Comparison of ENCODE assay signal across 8 cellular contexts in the genomic region with DNA sequence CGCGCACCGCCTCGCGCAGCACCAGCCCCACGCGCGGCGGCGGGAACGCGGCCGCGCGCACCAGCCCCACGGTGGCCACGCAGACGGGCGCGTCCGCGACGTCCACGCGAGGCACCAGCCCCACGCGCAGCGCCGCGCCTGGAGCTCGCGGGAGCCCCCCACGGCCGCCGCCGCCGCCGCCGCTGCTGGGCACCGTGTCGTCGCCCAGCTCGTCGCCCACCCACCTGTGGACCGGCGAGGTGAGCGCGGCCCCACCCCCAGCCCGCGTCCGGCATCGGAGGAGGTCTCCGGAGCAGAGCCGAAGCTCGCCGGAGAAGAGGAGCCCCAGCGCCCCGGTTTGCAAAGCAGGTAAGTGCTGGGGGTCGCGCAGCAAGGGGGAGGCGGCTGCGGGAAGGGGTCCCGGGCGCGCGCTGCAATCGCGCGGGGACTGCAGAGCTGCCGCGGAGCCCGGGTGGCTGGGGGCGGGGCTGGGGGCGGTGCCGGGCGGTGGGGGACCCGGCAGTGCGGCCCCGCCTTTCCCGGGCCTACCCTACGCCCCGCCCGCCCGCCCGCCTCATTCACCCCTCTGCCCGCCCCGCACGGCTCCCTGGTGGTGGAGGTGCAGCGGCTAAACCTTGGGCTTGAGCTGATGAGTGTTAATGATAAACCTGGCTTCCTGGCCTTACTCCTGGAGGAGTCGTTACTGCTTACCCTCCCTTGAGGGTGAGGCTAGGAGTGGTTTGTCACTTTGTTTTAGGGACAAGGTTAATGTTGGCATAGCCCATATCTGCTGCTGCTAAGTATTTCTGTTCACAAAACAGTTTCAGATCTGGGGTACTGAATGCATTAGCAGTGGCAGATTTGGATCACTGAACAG. TPM values are rescaled to one million over a fixed set of nuclear protein-coding genes. Genes with fewer than 3 reads are reported as not detected.
DNase-seq lines count a peak whose midpoint lies in the region; ATAC-seq and TF ChIP-seq lines count a peak whose summit lies in the region.

No MANE protein-coding gene starts in this region.

- TF ChIP-seq CTCF in lower leg skin (IDR thresholded peaks at IDR 0.05), result no peak

- no peaks in the 10 kb centered on the region for H3K9me3 ChIP-seq in CD4-positive, CD25-positive, alpha-beta regulatory T cell (ENCODE audit: control insufficient read depth in 2 of 2, low read length in 2 of 2)

- H3K27ac Mint-ChIP-seq in CD4-positive, CD25-positive, alpha-beta regulatory T cell, result peak overlapping the region; percentile 77 to 96 (median 86)

- peak overlapping the region; percentile 85 for H3K27ac ChIP-seq in CD4-positive, CD25-positive, alpha-beta regulatory T cell (ENCODE audit: insufficient read depth, low read length, poor library complexity, severe bottlenecking)

- ATAC-seq in CD4-positive, CD25-positive, alpha-beta regulatory T cell (ENCODE audit: low read depth in 2 of 2), result peak; percentile 47 to 56
- peak; percentile 53 for ATAC-seq in GM19351 (IDR thresholded peaks at IDR 0.05; ENCODE audit: unreplicated experiment)
- ATAC-seq in HG03460 (IDR thresholded peaks at IDR 0.05; ENCODE audit: unreplicated experiment), result peak; percentile 57

- H3K4me3 ChIP-seq in CD4-positive, CD25-positive, alpha-beta regulatory T cell (ENCODE audit: low read depth, low read length), result peak overlapping the region; percentile 87
- peak overlapping the region; percentile 93 for H3K4me3 ChIP-seq in lower leg skin (ENCODE audit: low read depth, poor library complexity, severe bottlenecking)

- H3K9me3 Mint-ChIP-seq in CD4-positive, CD25-positive, alpha-beta regulatory T cell, result no peaks in the 10 kb centered on the region

- H3K27me3 Mint-ChIP-seq in CD4-positive, CD25-positive, alpha-beta regulatory T cell, result no peaks in the 10 kb centered on the region

- peak overlapping the region; percentile 79 to 97 (median 91) for H3K4me3 Mint-ChIP-seq in CD4-positive, CD25-positive, alpha-beta regulatory T cell

- peaks cover 22% of the 10 kb centered on the region for H3K4me1 ChIP-seq in CD4-positive, CD25-positive, alpha-beta regulatory T cell (ENCODE audit: control insufficient read depth, insufficient read depth, low read length, poor library complexity, severe bottlenecking)

- H3K27me3 ChIP-seq in CD4-positive, CD25-positive, alpha-beta regulatory T cell (ENCODE audit: control insufficient read depth, insufficient read depth, low read length), result no peaks in the 10 kb centered on the region

- peak; percentile 80 to 85 (median 80) for DNase-seq in CD4-positive, CD25-positive, alpha-beta regulatory T cell
- DNase-seq in NCI-H526 (lab: John Stamatoyannopoulos, UW) (peak; percentile 85 to 93), dermis microvascular lymphatic vessel endothelial cell (ENCODE audit: low read depth in 2 of 2) (peak; percentile 11 to 64), lower leg skin (ENCODE audit: low spot score in 2 of 2) (peak; percentile 48 to 90)
- DNase-seq in activated CD4-positive, alpha-beta T cell treated with anti-CD3 and anti-CD28 coated beads, Interleukin-2, amount 50 U/mL, for 48 hours, result peak; percentile 84 to 87
- peak; percentile 70 to 85 (median 72) for DNase-seq in stimulated activated CD4-positive, alpha-beta T cell treated with anti-CD3 and anti-CD28 coated beads, TNF-alpha, amount 100 ng/mL, for 24 hours (ENCODE audit: low read depth in 3 of 3)

- TF ChIP-seq POLR2A in lower leg skin (IDR thresholded peaks at IDR 0.05), result no peak

- H3K36me3 ChIP-seq in CD4-positive, CD25-positive, alpha-beta regulatory T cell (ENCODE audit: control insufficient read depth, insufficient read depth, low read length), result no peaks in the 10 kb centered on the region

- 0% methylated on average over 5 to 33 of the region's 90 CpGs for WGBS in lower leg skin, 2 donors

- H3K4me1 Mint-ChIP-seq in CD4-positive, CD25-positive, alpha-beta regulatory T cell, result peaks cover 20 to 74% (median 42%) of the 10 kb centered on the region in 4 donors

- peaks cover 8% of the 10 kb centered on the region for H3K36me3 Mint-ChIP-seq in CD4-positive, CD25-positive, alpha-beta regulatory T cell

- intact Hi-C loops in lower leg skin (cut with DNase I; ENCODE audit: low total_unique reads), result no loop called here

RNA-seq across cellular contexts. Expression of a gene that starts 0.9 kb away (rescaled TPM):
- total RNA-seq in CD4-positive, CD25-positive, alpha-beta regulatory T cell, result 17.8 TPM
- 10 to 100 TPM in 1 of 4 donors, 1 to 10 TPM in 3; 4.8 to 10.6 (median 7.5) TPM for polyA plus RNA-seq in CD4-positive, CD25-positive, alpha-beta regulatory T cell
- 1.4 and 2.0 TPM in 2 replicates for total RNA-seq in dermis microvascular lymphatic vessel endothelial cell
- 10 to 100 TPM in 3 of 4 donors, 1 to 10 TPM in 1; 9.6 to 28.8 (median 17.0) TPM for total RNA-seq in lower leg skin

Comparison
In these comparisons a context has a peak if more than half of its experiments do, and no peak if none do; other contexts are left out.
1. Peak in every context shown above with its lines: DNase-seq, ATAC-seq, H3K4me3 ChIP-seq and H3K27ac ChIP-seq.
2. DNase-seq: peak in every context shown above with its lines; median percentile 89 in NCI-H526; 86 in activated CD4-positive, alpha-beta T cell treated with anti-CD3 and anti-CD28 coated beads, Interleukin-2, amount 50 U/mL, for 48 hours; 80 in CD4-positive, CD25-positive, alpha-beta regulatory T cell; 72 in stimulated activated CD4-positive, alpha-beta T cell treated with anti-CD3 and anti-CD28 coated beads, TNF-alpha, amount 100 ng/mL, for 24 hours; 69 in lower leg skin; 38 in dermis microvascular lymphatic vessel endothelial cell.